In genomic region chr5:181224390-181225234, GRCh38 we compare ENCODE assay signal across 9 cellular contexts. TPM values are rescaled to one million over a fixed set of nuclear protein-coding genes. Genes with fewer than 3 reads are reported as not detected.
DNase-seq lines count a peak whose midpoint lies in the region.
"Had no signal": no experiment of that assay in that cellular context is flagged by ENCODE, and none has a peak within 500 bp of the region (broad histone marks: within the 10 kb centered on the region; RNA-seq: fewer than 3 reads in every experiment).

No MANE protein-coding gene starts in this region.

- H3K27ac Mint-ChIP-seq in activated CD4-positive, alpha-beta T cell treated with anti-CD3 and anti-CD28 coated beads, Interleukin-2, amount 10 ng/mL, durations not matched to agents 24 days and 14 days = peak overlapping the region; percentile 99

- H3K9me3 ChIP-seq in iPS-18c (ENCODE audit: control insufficient read depth, insufficient read depth, low read length) = no peaks in the 10 kb centered on the region

- peak overlapping the region; percentile 98 for H3K4me3 Mint-ChIP-seq in activated CD4-positive, alpha-beta T cell treated with anti-CD3 and anti-CD28 coated beads, Interleukin-2, amount 10 ng/mL, durations not matched to agents 24 days and 14 days

- peak overlapping the region; percentile 96 for H3K4me3 ChIP-seq in iPS-18c (ENCODE audit: insufficient read depth, low read depth, low read length)

- DNase-seq in activated CD4-positive, alpha-beta T cell treated with anti-CD3 and anti-CD28 coated beads, Interleukin-2, amount 10 ng/mL, durations not matched to agents 24 days and 14 days = peak; percentile 80
- DNase-seq in activated CD4-positive, alpha-beta T cell treated with anti-CD3 and anti-CD28 coated beads, Interleukin-2, amount 50 U/mL, for 4 hours = no peak
- DNase-seq in activated effector memory CD4-positive, alpha-beta T cell treated with anti-CD3 and anti-CD28 coated beads, Interleukin-2, amount 50 U/mL, for 16 hours = peak; percentile 82
- DNase-seq in substantia nigra (lab: John Stamatoyannopoulos, UW) (no peak), EL (no peak), NCI-H2196 treated with DMSO at 0.1 percent for 48 hours (lab: John Stamatoyannopoulos, UW; ENCODE audit: unreplicated experiment) (no peak), NCI-H2081 (lab: John Stamatoyannopoulos, UW) (no peak)
- DNase-seq: NCI-H510A had no signal

- H3K36me3 Mint-ChIP-seq in activated CD4-positive, alpha-beta T cell treated with anti-CD3 and anti-CD28 coated beads, Interleukin-2, amount 10 ng/mL, durations not matched to agents 24 days and 14 days (ENCODE audit: low read depth) = peaks cover 23% of the 10 kb centered on the region

- peaks cover 5% of the 10 kb centered on the region for H3K9me3 Mint-ChIP-seq in activated CD4-positive, alpha-beta T cell treated with anti-CD3 and anti-CD28 coated beads, Interleukin-2, amount 10 ng/mL, durations not matched to agents 24 days and 14 days

- peaks cover 5% of the 10 kb centered on the region for H3K27me3 Mint-ChIP-seq in activated CD4-positive, alpha-beta T cell treated with anti-CD3 and anti-CD28 coated beads, Interleukin-2, amount 10 ng/mL, durations not matched to agents 24 days and 14 days

- peaks cover 57% of the 10 kb centered on the region for H3K4me1 Mint-ChIP-seq in activated CD4-positive, alpha-beta T cell treated with anti-CD3 and anti-CD28 coated beads, Interleukin-2, amount 10 ng/mL, durations not matched to agents 24 days and 14 days

- intact Hi-C loops in activated CD4-positive, alpha-beta T cell treated with anti-CD3 and anti-CD28 coated beads, Interleukin-2, amount 10 ng/mL, durations not matched to agents 24 days and 14 days (cut with micrococcal nuclease) = no loop called here

- H3K27ac ChIP-seq in substantia nigra (ENCODE audit: low read depth, low read length, poor library complexity, severe bottlenecking) = peak overlapping the region; percentile 96

RNA-seq across cellular contexts. Expression of gene TRIM41, which starts 1.5 kb away (rescaled TPM):
- total RNA-seq in activated CD4-positive, alpha-beta T cell treated with anti-CD3 and anti-CD28 coated beads, Interleukin-2, amount 10 ng/mL, durations not matched to agents 24 days and 14 days = 31.6 and 35.2 TPM in 2 replicates

RNA-seq across cellular contexts. Expression of gene RACK1, which starts 19.1 kb away (rescaled TPM):
- total RNA-seq in activated CD4-positive, alpha-beta T cell treated with anti-CD3 and anti-CD28 coated beads, Interleukin-2, amount 10 ng/mL, durations not matched to agents 24 days and 14 days = 2,172 and 2,196 TPM in 2 replicates

RNA-seq across cellular contexts. Expression of gene TRIM7, which starts 19.6 kb away (rescaled TPM):
- 2.7 TPM in 2 replicates for total RNA-seq in activated CD4-positive, alpha-beta T cell treated with anti-CD3 and anti-CD28 coated beads, Interleukin-2, amount 10 ng/mL, durations not matched to agents 24 days and 14 days

RNA-seq across cellular contexts. Expression of gene TRIM52, which starts 36.3 kb away (rescaled TPM):
- 15.7 and 16.8 TPM in 2 replicates for total RNA-seq in activated CD4-positive, alpha-beta T cell treated with anti-CD3 and anti-CD28 coated beads, Interleukin-2, amount 10 ng/mL, durations not matched to agents 24 days and 14 days

Comparison
In these comparisons a context has a peak if more than half of its experiments do, and no peak if none do; other contexts are left out.
1. DNase-seq: peak in activated CD4-positive, alpha-beta T cell treated with anti-CD3 and anti-CD28 coated beads, Interleukin-2, amount 10 ng/mL, durations not matched to agents 24 days and 14 days (single experiment) and activated effector memory CD4-positive, alpha-beta T cell treated with anti-CD3 and anti-CD28 coated beads, Interleukin-2, amount 50 U/mL, for 16 hours (single experiment); none in activated CD4-positive, alpha-beta T cell treated with anti-CD3 and anti-CD28 coated beads, Interleukin-2, amount 50 U/mL, for 4 hours (0 of 2), substantia nigra (0 of 49), EL (single experiment), NCI-H2196 treated with DMSO at 0.1 percent for 48 hours (single experiment) and NCI-H2081 (0 of 2).